ENCODE assay signal across 21 cellular contexts in the genomic region with DNA sequence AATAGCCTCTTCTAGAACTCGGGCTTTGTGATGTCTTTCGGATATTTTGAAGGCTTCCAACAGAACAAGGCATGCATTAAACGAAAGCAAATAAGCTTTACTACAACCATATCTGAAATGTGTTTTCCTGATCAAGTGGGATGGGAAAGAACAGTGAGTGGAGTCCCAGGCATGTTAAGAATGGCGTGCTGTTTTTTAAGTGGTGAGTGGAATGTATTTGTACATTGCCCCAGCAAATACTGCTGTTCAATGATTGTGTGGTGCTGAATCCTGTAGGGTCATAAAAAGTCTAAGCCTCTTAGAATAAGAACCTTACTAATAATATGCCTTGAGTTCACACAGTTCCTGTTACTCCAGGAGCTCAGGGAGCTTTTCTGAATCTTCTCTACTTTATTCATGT. TPM values are rescaled to one million over a fixed set of nuclear protein-coding genes. Genes with fewer than 3 reads are reported as not detected.
DNase-seq lines count a peak whose midpoint lies in the region; ATAC-seq and TF ChIP-seq lines count a peak whose summit lies in the region.
"Had no signal": no experiment of that assay in that cellular context is flagged by ENCODE, and none has a peak within 500 bp of the region (broad histone marks: within the 10 kb centered on the region; RNA-seq: fewer than 3 reads in every experiment).

No MANE protein-coding gene starts in this region.

- no peaks in the 10 kb centered on the region for H3K9me3 Mint-ChIP-seq in CD8-positive, alpha-beta T cell
- H3K9me3 Mint-ChIP-seq: activated B cell treated with CpG ODN at 0.5 μM for 24 hours, nephron had no signal

- H3K4me1 Mint-ChIP-seq in CD8-positive, alpha-beta T cell (ENCODE audit: low read depth), result no peaks in the 10 kb centered on the region
- H3K4me1 Mint-ChIP-seq: activated B cell treated with CpG ODN at 0.5 μM for 24 hours; nephron; stimulated activated memory B cell treated with anti-CD40 and anti-IgM and Interleukin-4, amounts not matched to agents 10 μg/mL and 1 μg/mL and 100 μg/mL, for 72 hours had no signal

- H3K27ac ChIP-seq in suprapubic skin, result no peak overlapping the region
- no peak overlapping the region for H3K27ac ChIP-seq in CD8-positive, alpha-beta T cell (ENCODE audit: low read depth, low read length)
- H3K27ac ChIP-seq: adrenal gland, C4-2B, coronary artery, prostate gland, tibial nerve had no signal

- no peak for TF ChIP-seq EP300 in suprapubic skin (IDR thresholded peaks at IDR 0.05)

- peaks cover 10% of the 10 kb centered on the region for H3K27me3 Mint-ChIP-seq in CD8-positive, alpha-beta T cell (ENCODE audit: low read depth)

- H3K27me3 ChIP-seq in suprapubic skin, result no peaks in the 10 kb centered on the region
- no peaks in the 10 kb centered on the region for H3K27me3 ChIP-seq in CD8-positive, alpha-beta T cell (ENCODE audit: insufficient read depth, low read length)
- H3K27me3 ChIP-seq: adrenal gland, tibial nerve had no signal

- POLR2A ChIA-PET in CD8-positive, alpha-beta T cell (lab: Charles Lee), result no interaction called here

- H3K9me3 ChIP-seq in suprapubic skin, result no peaks in the 10 kb centered on the region
- no peaks in the 10 kb centered on the region for H3K9me3 ChIP-seq in CD8-positive, alpha-beta T cell (ENCODE audit: low read length)
- H3K9me3 ChIP-seq: adrenal gland, prostate gland, tibial nerve had no signal

- no peak overlapping the region for H3K4me3 Mint-ChIP-seq in CD8-positive, alpha-beta T cell
- H3K4me3 Mint-ChIP-seq: activated B cell treated with CpG ODN at 0.5 μM for 24 hours; nephron; stimulated activated memory B cell treated with anti-CD40 and anti-IgM and Interleukin-4, amounts not matched to agents 10 μg/mL and 1 μg/mL and 100 μg/mL, for 72 hours; T-helper 17 cell had no signal

- no peaks in the 10 kb centered on the region for H3K4me1 ChIP-seq in suprapubic skin
- H3K4me1 ChIP-seq in CD8-positive, alpha-beta T cell (ENCODE audit: insufficient read depth, low read length), result no peaks in the 10 kb centered on the region
- H3K4me1 ChIP-seq: adrenal gland, prostate gland, tibial nerve had no signal

- WGBS in suprapubic skin, result 91% methylated on average over 4 of the region's 4 CpGs

- TF ChIP-seq CTCF in retinal pigment epithelial cell (conservative IDR thresholded peaks at IDR 0.05; ENCODE audit: low read depth, low read length), result no peak
- TF ChIP-seq CTCF in suprapubic skin (IDR thresholded peaks at IDR 0.05), result no peak
- TF ChIP-seq CTCF in CD8-positive, alpha-beta T cell (IDR thresholded peaks at IDR 0.05), result no peak

- TF ChIP-seq POLR2A in suprapubic skin (IDR thresholded peaks at IDR 0.05), result no peak

- ATAC-seq in SK-N-SH treated with all-trans-retinoic acid at 6 μM for 48 hours, result peak; percentile 70
- no peak for ATAC-seq in HG03442 (IDR thresholded peaks at IDR 0.05; ENCODE audit: unreplicated experiment)
- no peak for ATAC-seq in CD8-positive, alpha-beta T cell
- ATAC-seq: HCT116; stimulated activated memory B cell treated with anti-CD40 and anti-IgM and Interleukin-4, amounts not matched to agents 10 μg/mL and 1 μg/mL and 100 μg/mL, for 72 hours; T-helper 17 cell had no signal

- intact Hi-C loops in head of caudate nucleus (cut with DNase I), result no loop called here
- intact Hi-C loops in CD8-positive, alpha-beta T cell (cut with DNase I, micrococcal nuclease), result no loop called here

- CTCF ChIA-PET in CD8-positive, alpha-beta T cell (lab: Charles Lee), result no interaction called here

- H3K36me3 Mint-ChIP-seq in CD8-positive, alpha-beta T cell, result no peaks in the 10 kb centered on the region
- H3K36me3 Mint-ChIP-seq: stimulated activated memory B cell treated with anti-CD40 and anti-IgM and Interleukin-4, amounts not matched to agents 10 μg/mL and 1 μg/mL and 100 μg/mL, for 72 hours had no signal

- no peaks in the 10 kb centered on the region for H3K36me3 ChIP-seq in suprapubic skin
- no peaks in the 10 kb centered on the region for H3K36me3 ChIP-seq in CD8-positive, alpha-beta T cell (ENCODE audit: insufficient read depth, low read length)
- H3K36me3 ChIP-seq: adrenal gland, prostate gland had no signal

- no peak overlapping the region for H3K4me3 ChIP-seq in retinal pigment epithelial cell (ENCODE audit: low read length)
- H3K4me3 ChIP-seq in suprapubic skin, result no peak overlapping the region
- no peak overlapping the region for H3K4me3 ChIP-seq in CD8-positive, alpha-beta T cell (ENCODE audit: low read depth, low read length)
- H3K4me3 ChIP-seq: adrenal gland, coronary artery, prostate gland, tibial nerve had no signal

- DNase-seq in ELR (ENCODE audit: low read depth) (peak; percentile 25), fibroblast of peridontal ligament (ENCODE audit: extremely low read depth) (peak; percentile 51), retinal pigment epithelial cell (ENCODE audit: low read depth) (peak; percentile 58), suprapubic skin (ENCODE audit: low spot score in 2 of 2) (no peak), head of caudate nucleus (no peak)
- no peak for DNase-seq in CD8-positive, alpha-beta T cell
- DNase-seq: activated B cell treated with CpG ODN at 0.5 μM for 24 hours, adrenal gland, DMS53, NCI-H1694, SHP77, T-helper 17 cell had no signal

- H3K27ac Mint-ChIP-seq in CD8-positive, alpha-beta T cell, result no peak overlapping the region
- H3K27ac Mint-ChIP-seq: activated B cell treated with CpG ODN at 0.5 μM for 24 hours; nephron; stimulated activated memory B cell treated with anti-CD40 and anti-IgM and Interleukin-4, amounts not matched to agents 10 μg/mL and 1 μg/mL and 100 μg/mL, for 72 hours; T-helper 17 cell had no signal

TF ChIP-seq in SK-N-SH treated with all-trans-retinoic acid at 6 μM for 48 hours, 23 proteins besides CTCF, POLR2A, EP300 and RAD21:
- TF ChIP-seq CSDC2 (CRISPR knock-in tag; IDR thresholded peaks at IDR 0.05) (peak; percentile 63; the same call in 1 of the 2 replicates), ARNTL (CRISPR knock-in tag; IDR thresholded peaks at IDR 0.05; ENCODE audit: borderline replicate concordance, low read depth) (no peak)

RNA-seq across cellular contexts. Expression of a gene that starts 52.5 kb away (rescaled TPM):
- 10 to 100 TPM in 1 of 4 donors, 1 to 10 TPM in 3; 2.6 to 11.4 (median 5.9) TPM for total RNA-seq in suprapubic skin
- total RNA-seq in CD8-positive, alpha-beta T cell, result 1 to 10 TPM; 3.0 to 3.2 TPM

Comparison
In these comparisons a context has a peak if more than half of its experiments do, and no peak if none do; other contexts are left out.
1. DNase-seq: peak in ELR (single experiment), fibroblast of peridontal ligament (single experiment) and retinal pigment epithelial cell (single experiment); none in suprapubic skin (0 of 2), head of caudate nucleus (0 of 42) and CD8-positive, alpha-beta T cell (0 of 7).